ENCODE assay signal across 15 cellular contexts in the genomic region with DNA sequence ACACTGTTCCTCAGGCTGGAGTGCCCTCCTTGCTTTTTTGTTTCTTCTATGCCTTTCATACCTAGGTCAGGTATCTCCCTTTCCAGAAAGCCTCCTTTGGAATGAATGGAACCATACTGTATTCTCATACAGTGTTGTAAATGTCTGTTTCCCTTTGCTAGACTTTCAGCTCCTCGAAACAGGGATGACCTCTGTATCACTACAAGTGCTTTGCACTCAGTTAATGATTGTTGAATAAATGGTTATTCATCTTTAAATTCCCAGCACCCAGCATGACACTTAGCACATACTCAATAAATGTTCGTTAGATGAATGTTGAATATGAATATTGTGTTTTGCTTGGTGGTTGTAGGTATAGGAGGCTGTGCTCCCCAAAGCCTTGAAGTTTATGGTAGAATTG. TPM values are rescaled to one million over a fixed set of nuclear protein-coding genes. Genes with fewer than 3 reads are reported as not detected.
DNase-seq lines count a peak whose midpoint lies in the region; ATAC-seq, FAIRE-seq and TF ChIP-seq lines count a peak whose summit lies in the region.
"Had no signal": no experiment of that assay in that cellular context is flagged by ENCODE, and none has a peak within 500 bp of the region (broad histone marks: within the 10 kb centered on the region; RNA-seq: fewer than 3 reads in every experiment).

No MANE protein-coding gene starts in this region.

- 32% methylated on average over 2 of the region's 2 CpGs for WGBS in A549 (ENCODE audit: missing lambda C conversion rate)
- WGBS in right lobe of liver (ENCODE audit: insufficient coverage, low coverage, low lambda C conversion rate, missing lambda C conversion rate), result 39% methylated on average over 2 of the region's 2 CpGs
- 71 to 73% methylated on average over 2 of the region's 2 CpGs for WGBS in tibial nerve, 2 donors

- peak overlapping the region in 5 of 8 donors; percentile 6 to 48 (median 20) for H3K27ac Mint-ChIP-seq in CD8-positive, alpha-beta memory T cell
- H3K27ac Mint-ChIP-seq in activated B cell treated with CpG ODN at 0.5 μM for 24 hours, result peak overlapping the region; percentile 77
- H3K27ac Mint-ChIP-seq: activated naive CD8-positive, alpha-beta T cell treated with anti-CD3 and anti-CD28 coated beads, Interleukin-2, amount 10 ng/mL, durations not matched to agents 7 days and 5 days had no signal

- peak overlapping the region; percentile 30; the same call in 2 of the 3 replicates for H3K4me2 ChIP-seq in A549

- no peaks in the 10 kb centered on the region for H3K27me3 ChIP-seq in CD8-positive, alpha-beta memory T cell (ENCODE audit: insufficient read depth, low read length, poor library complexity, severe bottlenecking)
- H3K27me3 ChIP-seq in right lobe of liver (no peaks in the 10 kb centered on the region), tibial nerve (no peaks in the 10 kb centered on the region)
- H3K27me3 ChIP-seq: left lung had no signal

- H3K27ac ChIP-seq in A549, result no peak overlapping the region
- no peak overlapping the region for H3K27ac ChIP-seq in CD8-positive, alpha-beta memory T cell (ENCODE audit: low read depth, low read length)
- H3K27ac ChIP-seq in right lobe of liver, result no peak overlapping the region
- H3K27ac ChIP-seq in tibial nerve, result peak overlapping the region in 1 of 4 donors; percentile 17
- H3K27ac ChIP-seq: left lung had no signal

- no peak for TF ChIP-seq CTCF in A549 (IDR thresholded peaks at IDR 0.05)
- no peak for TF ChIP-seq CTCF in activated B cell treated with CpG ODN at 0.5 μM for 24 hours (IDR thresholded peaks at IDR 0.05)
- no peak for TF ChIP-seq CTCF in right lobe of liver (IDR thresholded peaks at IDR 0.05)
- TF ChIP-seq CTCF in tibial nerve (IDR thresholded peaks at IDR 0.05), result no peak

- CTCF ChIA-PET in A549 (lab: Yijun Ruan, JAX) (interaction anchor here (0.6 to 6.8 kb wide), 35 partner anchors 8 to 175 kb away, joined by 3 to 70 read pairs (median 4); partner anchors contain the start of genes FOXM1 and RHNO1), activated B cell treated with CpG ODN at 0.5 μM for 24 hours (lab: Charles Lee) (interaction anchor here (0.9 to 1.0 kb wide), 2 partner anchors 17 to 157 kb away, joined by 3 to 4 read pairs; no protein-coding TSS in a partner anchor)
- CTCF ChIA-PET in CD8-positive, alpha-beta memory T cell (lab: Charles Lee), result interaction anchor here (1.0 to 1.8 kb wide), 5 partner anchors 9 to 60 kb away, joined by 3 to 6 read pairs (median 3); no protein-coding TSS in a partner anchor

- H3K4me3 ChIP-seq in A549, result no peak overlapping the region
- no peak overlapping the region for H3K4me3 ChIP-seq in CD8-positive, alpha-beta memory T cell (ENCODE audit: low read length)
- no peak overlapping the region for H3K4me3 ChIP-seq in right lobe of liver
- H3K4me3 ChIP-seq in tibial nerve, result no peak overlapping the region
- H3K4me3 ChIP-seq: left lung had no signal

- ATAC-seq in A549, result peak; percentile 54 to 59
- no peak for ATAC-seq in activated B cell treated with CpG ODN at 0.5 μM for 24 hours (ENCODE audit: low read depth)
- ATAC-seq in right lobe of liver, result peak in 3 of 4 donors; percentile 38 to 76 (median 63)
- ATAC-seq in GM21528 (IDR thresholded peaks at IDR 0.05; ENCODE audit: low FRiP score, unreplicated experiment), result no peak

- H3K9me3 ChIP-seq in A549, result no peaks in the 10 kb centered on the region
- no peaks in the 10 kb centered on the region for H3K9me3 ChIP-seq in CD8-positive, alpha-beta memory T cell (ENCODE audit: low read length)
- H3K9me3 ChIP-seq in right lobe of liver, result no peaks in the 10 kb centered on the region
- H3K9me3 ChIP-seq in tibial nerve, result no peaks in the 10 kb centered on the region
- H3K9me3 ChIP-seq: left lung had no signal

- DNase-seq in A549 (ENCODE audit: low read depth in 1 of 2, low spot score in 1 of 2), result no peak
- DNase-seq in CD8-positive, alpha-beta memory T cell, result no peak
- DNase-seq in activated B cell treated with CpG ODN at 0.5 μM for 24 hours, result no peak
- no peak for DNase-seq in right lobe of liver
- DNase-seq in tibial nerve (ENCODE audit: low spot score in 2 of 2), result no peak
- DNase-seq in NCI-H187 treated with DMSO at 0.1 percent for 48 hours (lab: John Stamatoyannopoulos, UW), result no peak
- no peak for DNase-seq in NCI-H526 treated with DMSO at 0.1 percent for 48 hours (lab: John Stamatoyannopoulos, UW)
- DNase-seq: NCI-H524 treated with DMSO at 0.1 percent for 48 hours had no signal

- H3K4me1 ChIP-seq in A549 (peaks cover 15% of the 10 kb centered on the region), right lobe of liver (peaks cover 0 to 5% (median 0%) of the 10 kb centered on the region in 4 donors), tibial nerve (peaks cover 0 to 2% (median 0%) of the 10 kb centered on the region in 4 donors)
- H3K4me1 ChIP-seq in CD8-positive, alpha-beta memory T cell (ENCODE audit: insufficient read depth, low read length), result peaks cover 4% of the 10 kb centered on the region

- POLR2A ChIA-PET in A549 (lab: Yijun Ruan, JAX) (interaction anchor here (0.7 to 1.2 kb wide), 2 partner anchors 157 to 193 kb away, joined by 6 to 9 read pairs; no protein-coding TSS in a partner anchor), activated B cell treated with CpG ODN at 0.5 μM for 24 hours (lab: Charles Lee) (interaction anchor here (0.6 to 0.9 kb wide), 5 partner anchors 8 to 1679 kb away, joined by 3 to 10 read pairs (median 5); partner anchors contain the start of genes FOXM1 and RHNO1)
- POLR2A ChIA-PET in CD8-positive, alpha-beta memory T cell (lab: Charles Lee), result interaction anchor here (1.2 kb wide), 1 partner anchor 8 kb away, joined by 6 read pairs; the partner anchor contains the start of genes FOXM1 and RHNO1

- H3K4me1 Mint-ChIP-seq in CD8-positive, alpha-beta memory T cell, result peaks cover 15 to 30% (median 25%) of the 10 kb centered on the region in 3 donors
- H3K4me1 Mint-ChIP-seq in activated B cell treated with CpG ODN at 0.5 μM for 24 hours, result peaks cover 18% of the 10 kb centered on the region

- intact Hi-C loops in activated B cell treated with CpG ODN at 0.5 μM for 24 hours (cut with micrococcal nuclease), result loop anchor here (1.0 to 2.0 kb wide), 3 partner anchors 8 to 156 kb away; partner anchors contain the start of genes FOXM1 and RHNO1
- intact Hi-C loops in right lobe of liver (cut with DNase I), result no loop called here

- FAIRE-seq in A549 (lab: Jason Lieb, UNC), result no peak

- TF ChIP-seq RAD21 in A549 (conservative IDR thresholded peaks at IDR 0.05 in 1 of 2, IDR thresholded peaks at IDR 0.05 in 1 of 2), result no peak

- peak overlapping the region in 1 of 7 donors; percentile 67 for H3K4me3 Mint-ChIP-seq in CD8-positive, alpha-beta memory T cell
- H3K4me3 Mint-ChIP-seq in activated B cell treated with CpG ODN at 0.5 μM for 24 hours, result no peak overlapping the region
- H3K4me3 Mint-ChIP-seq: activated naive CD8-positive, alpha-beta T cell treated with anti-CD3 and anti-CD28 coated beads, Interleukin-2, amount 10 ng/mL, durations not matched to agents 7 days and 5 days had no signal

- peaks cover 4% of the 10 kb centered on the region for H3K36me3 ChIP-seq in CD8-positive, alpha-beta memory T cell (ENCODE audit: insufficient read depth, low read length)
- no peaks in the 10 kb centered on the region for H3K36me3 ChIP-seq in right lobe of liver
- H3K36me3 ChIP-seq in tibial nerve, result peaks cover 0 to 24% (median 0%) of the 10 kb centered on the region in 3 donors

- H3K9me3 Mint-ChIP-seq in CD8-positive, alpha-beta memory T cell, result no peaks in the 10 kb centered on the region
- H3K9me3 Mint-ChIP-seq in activated B cell treated with CpG ODN at 0.5 μM for 24 hours, result no peaks in the 10 kb centered on the region
- H3K9me3 Mint-ChIP-seq: activated naive CD8-positive, alpha-beta T cell treated with anti-CD3 and anti-CD28 coated beads, Interleukin-2, amount 10 ng/mL, durations not matched to agents 7 days and 5 days had no signal

- H3K27me3 Mint-ChIP-seq in CD8-positive, alpha-beta memory T cell, result no peaks in the 10 kb centered on the region
- no peaks in the 10 kb centered on the region for H3K27me3 Mint-ChIP-seq in activated B cell treated with CpG ODN at 0.5 μM for 24 hours
- H3K27me3 Mint-ChIP-seq: activated naive CD8-positive, alpha-beta T cell treated with anti-CD3 and anti-CD28 coated beads, Interleukin-2, amount 10 ng/mL, durations not matched to agents 7 days and 5 days had no signal

- peaks cover 2 to 30% (median 4%) of the 10 kb centered on the region in 3 donors for H3K36me3 Mint-ChIP-seq in CD8-positive, alpha-beta memory T cell
- peaks cover 15% of the 10 kb centered on the region for H3K36me3 Mint-ChIP-seq in activated B cell treated with CpG ODN at 0.5 μM for 24 hours (ENCODE audit: low read depth)

- TF ChIP-seq POLR2A in A549 (IDR thresholded peaks at IDR 0.05; ENCODE audit: low read length), result no peak
- TF ChIP-seq POLR2A in right lobe of liver (IDR thresholded peaks at IDR 0.05), result no peak
- no peak for TF ChIP-seq POLR2A in tibial nerve (IDR thresholded peaks at IDR 0.05)

- TF ChIP-seq EP300 in A549 (IDR thresholded peaks at IDR 0.05) (no peak), tibial nerve (IDR thresholded peaks at IDR 0.05) (no peak)

RNA-seq across cellular contexts. Expression of gene TULP3, which starts 5.9 kb away (rescaled TPM):
- polyA plus RNA-seq in A549 (2011; rRNA removed) (30.6 and 32.9 TPM in 2 replicates), A549 (2017; fragmentation: RNase III; extraction: RNeasy Plus Mini Kit Qiagen cat#74134 plus additional on column Dnase treatment) (17.9 to 19.6 TPM (median 18.4 TPM) in 3 replicates)
- 20.2 and 24.3 TPM in 2 replicates for polyA plus RNA-seq in A549 (2012; cell fraction: cytosol; rRNA removed)
- 31.0 and 35.6 TPM in 2 replicates for polyA plus RNA-seq in A549 (2012; cell fraction: nucleus; rRNA removed)
- polyA minus RNA-seq in A549 (2011; rRNA and poly(A)+ RNA removed), result 23.3 and 23.4 TPM in 2 replicates
- total RNA-seq in CD8-positive, alpha-beta memory T cell, result 1 to 10 TPM; 9.1 to 9.3 TPM
- polyA plus RNA-seq in CD8-positive, alpha-beta memory T cell, result 9.7 TPM
- total RNA-seq in activated B cell treated with CpG ODN at 0.5 μM for 24 hours (7.0 and 7.3 TPM in 2 replicates), right lobe of liver (10 to 100 TPM in 1 of 6 experiments, 1 to 10 TPM in 5; 2.4 to 12.6 (median 5.4) TPM), tibial nerve (10 to 100 TPM; 34.3 to 41.6 (median 37.6) TPM)

RNA-seq across cellular contexts. Expression of gene RHNO1, which starts 7.8 kb away (rescaled TPM):
- polyA plus RNA-seq in A549 (2011; rRNA removed) (85.9 and 102 TPM in 2 replicates), A549 (2017; fragmentation: RNase III; extraction: RNeasy Plus Mini Kit Qiagen cat#74134 plus additional on column Dnase treatment) (35.7 to 37.6 TPM (median 37.1 TPM) in 3 replicates)
- polyA plus RNA-seq in A549 (2012; cell fraction: cytosol; rRNA removed), result 45.9 and 64.1 TPM in 2 replicates
- 18.5 and 22.4 TPM in 2 replicates for polyA plus RNA-seq in A549 (2012; cell fraction: nucleus; rRNA removed)
- polyA minus RNA-seq in A549 (2011; rRNA and poly(A)+ RNA removed), result 55.1 and 71.5 TPM in 2 replicates
- 10 to 100 TPM; 41.9 to 45.4 TPM for total RNA-seq in CD8-positive, alpha-beta memory T cell
- polyA plus RNA-seq in CD8-positive, alpha-beta memory T cell, result 60.0 TPM
- total RNA-seq in activated B cell treated with CpG ODN at 0.5 μM for 24 hours (12.4 and 14.4 TPM in 2 replicates), right lobe of liver (1 to 10 TPM; 1.2 to 5.9 (median 3.5) TPM), tibial nerve (10 to 100 TPM in 1 of 4 donors, 1 to 10 TPM in 3; 5.4 to 13.8 (median 7.4) TPM)

RNA-seq across cellular contexts. Expression of gene FOXM1, which starts 7.8 kb away (rescaled TPM):
- polyA plus RNA-seq in A549 (2011; rRNA removed) (40.3 and 47.8 TPM in 2 replicates), A549 (2017; fragmentation: RNase III; extraction: RNeasy Plus Mini Kit Qiagen cat#74134 plus additional on column Dnase treatment) (84.0 to 84.2 TPM (median 84.2 TPM) in 3 replicates)
- 85.0 and 100 TPM in 2 replicates for polyA plus RNA-seq in A549 (2012; cell fraction: cytosol; rRNA removed)
- 97.8 and 105 TPM in 2 replicates for polyA plus RNA-seq in A549 (2012; cell fraction: nucleus; rRNA removed)
- polyA minus RNA-seq in A549 (2011; rRNA and poly(A)+ RNA removed), result 83.4 and 98.6 TPM in 2 replicates
- total RNA-seq in CD8-positive, alpha-beta memory T cell, result 10 to 100 TPM; 66.2 to 67.5 TPM
- polyA plus RNA-seq in CD8-positive, alpha-beta memory T cell, result 0.15 TPM
- total RNA-seq in activated B cell treated with CpG ODN at 0.5 μM for 24 hours (1.8 and 2.8 TPM in 2 replicates), right lobe of liver (1 to 10 TPM in 4 of 6 experiments, under 1 TPM in 2; 0.24 to 2.6 (median 1.8) TPM), tibial nerve (1 to 10 TPM in 2 of 4 donors, under 1 TPM in 2; 0.21 to 1.2 (median 0.84) TPM)

RNA-seq across cellular contexts. Expression of gene TEX52, which starts 28.0 kb away (rescaled TPM):
- polyA plus RNA-seq in A549 (2011; rRNA removed), result not detected in 2 replicates
- polyA plus RNA-seq in A549 (2012; cell fraction: cytosol; rRNA removed), result not detected in 2 replicates
- 0.07 TPM in 1 of 2 replicates, not detected in the other for polyA plus RNA-seq in A549 (2012; cell fraction: nucleus; rRNA removed)
- polyA plus RNA-seq in A549 (2017; fragmentation: RNase III; extraction: RNeasy Plus Mini Kit Qiagen cat#74134 plus additional on column Dnase treatment), result not detected in 3 replicates
- not detected in 2 replicates for polyA minus RNA-seq in A549 (2011; rRNA and poly(A)+ RNA removed)
- total RNA-seq in CD8-positive, alpha-beta memory T cell, result not detected
- polyA plus RNA-seq in CD8-positive, alpha-beta memory T cell, result not detected
- total RNA-seq in activated B cell treated with CpG ODN at 0.5 μM for 24 hours, result not detected in 2 replicates
- total RNA-seq in right lobe of liver, result not detected
- total RNA-seq in tibial nerve, result not detected
- total RNA-seq: fibroblast of villous mesenchyme, left lung, MCF 10A, posterior vena cava had no signal
- polyA plus RNA-seq: BJ had no signal

RNA-seq across cellular contexts. Expression of gene NRIP2, which starts 50.0 kb away (rescaled TPM):
- polyA plus RNA-seq in A549 (2011; rRNA removed) (not detected in 2 replicates), A549 (2017; fragmentation: RNase III; extraction: RNeasy Plus Mini Kit Qiagen cat#74134 plus additional on column Dnase treatment) (not detected in 3 replicates)
- polyA plus RNA-seq in A549 (2012; cell fraction: cytosol; rRNA removed), result not detected in 2 replicates
- not detected in 2 replicates for polyA plus RNA-seq in A549 (2012; cell fraction: nucleus; rRNA removed)
- polyA minus RNA-seq in A549 (2011; rRNA and poly(A)+ RNA removed), result not detected in 2 replicates
- not detected for total RNA-seq in CD8-positive, alpha-beta memory T cell
- polyA plus RNA-seq in CD8-positive, alpha-beta memory T cell, result 0.82 TPM
- total RNA-seq in activated B cell treated with CpG ODN at 0.5 μM for 24 hours (not detected in 2 replicates), right lobe of liver (under 1 TPM; 0.12 to 0.29 (median 0.20) TPM), tibial nerve (10 to 100 TPM in 3 of 4 donors, 1 to 10 TPM in 1; 6.6 to 33.1 (median 28.8) TPM)
- total RNA-seq: activated naive CD8-positive, alpha-beta T cell treated with anti-CD3 and anti-CD28 coated beads, Interleukin-2, amount 10 ng/mL, durations not matched to agents 7 days and 5 days; MCF 10A had no signal
- polyA plus RNA-seq: BJ had no signal

Comparison
In these comparisons a context has a peak if more than half of its experiments do, and no peak if none do; other contexts are left out.
1. ATAC-seq: peak in A549 (2 of 2) and right lobe of liver (3 of 4); none in activated B cell treated with CpG ODN at 0.5 μM for 24 hours (single experiment) and GM21528 (single experiment).
2. RNA of gene FOXM1, which starts 7.8 kb away (total RNA-seq): 66.2 to 67.5 TPM in CD8-positive, alpha-beta memory T cell; 1.8 to 2.8 TPM in activated B cell treated with CpG ODN at 0.5 μM for 24 hours, 0.24 to 2.6 TPM in right lobe of liver and 0.21 to 1.2 TPM in tibial nerve; every median in the first group is over 10 times any median in the second.